ENCODE assay signal across 11 cellular contexts in genomic region chr5:133365326-133365725, GRCh38.
A peak's percentile ranks its signal among the peaks of the same experiment; 100 is the strongest.
DNase-seq lines count a peak whose midpoint lies in the region; ATAC-seq and TF ChIP-seq lines count a peak whose summit lies in the region.
"Had no signal": no experiment of that assay in that cellular context is flagged by ENCODE, and none has a peak within 500 bp of the region (broad histone marks: within the 10 kb centered on the region; RNA-seq: fewer than 3 reads in every experiment).

No MANE protein-coding gene starts in this region.

- H3K4me2 ChIP-seq in PC-3 (ENCODE audit: low read length) = no peak overlapping the region

- H3K27ac ChIP-seq in PC-3 (ENCODE audit: low read length) = no peak overlapping the region

- H3F3A ChIP-seq in PC-3 (ENCODE audit: low read length, unreplicated experiment) = no peaks in the 10 kb centered on the region

- CTCF ChIA-PET in PC-3 (lab: Charles Lee) = no interaction called here

- peaks cover 7% of the 10 kb centered on the region for H3K27me3 Mint-ChIP-seq in activated T-cell treated with anti-CD3 and anti-CD28 coated beads, Interleukin-2, amount 50 U/mL, for 72 hours (ENCODE audit: low read depth)
- peaks cover 12 to 17% of the 10 kb centered on the region in 2 donors for H3K27me3 Mint-ChIP-seq in stimulated activated naive B cell treated with anti-CD40 and anti-IgM and Interleukin-4, amounts not matched to agents 10 μg/mL and 1 μg/mL and 100 μg/mL, for 72 hours

- H2AFZ ChIP-seq in PC-3 (ENCODE audit: low read length) = no peak overlapping the region

- H3K4me3 Mint-ChIP-seq in activated T-cell treated with anti-CD3 and anti-CD28 coated beads, Interleukin-2, amount 50 U/mL, for 72 hours = no peak overlapping the region
- no peak overlapping the region for H3K4me3 Mint-ChIP-seq in stimulated activated naive B cell treated with anti-CD40 and anti-IgM and Interleukin-4, amounts not matched to agents 10 μg/mL and 1 μg/mL and 100 μg/mL, for 72 hours

- no peaks in the 10 kb centered on the region for H4K20me1 ChIP-seq in PC-3 (ENCODE audit: low read length)

- H3K9me2 ChIP-seq in PC-3 (replicated peaks; ENCODE audit: low read length) = no peaks in the 10 kb centered on the region

- H3K36me3 ChIP-seq in PC-3 (ENCODE audit: low read depth, low read length) = no peaks in the 10 kb centered on the region

- H3K9ac ChIP-seq in PC-3 (ENCODE audit: low read length) = no peak overlapping the region

- TF ChIP-seq CTCF in PC-3 (conservative IDR thresholded peaks at IDR 0.05; ENCODE audit: low read depth, low read length) (peak; percentile 46), fibroblast of the aortic adventitia (IDR thresholded peaks at IDR 0.05; ENCODE audit: insufficient read depth, low read length) (peak; percentile 6)

- intact Hi-C loops in PC-3 (cut with micrococcal nuclease) = no loop called here

- no TSS peak for BruUV-seq in PC-3 (replicated peaks; lab: Mats Ljungman, UMichigan)

- H3K4me1 Mint-ChIP-seq in activated T-cell treated with anti-CD3 and anti-CD28 coated beads, Interleukin-2, amount 50 U/mL, for 72 hours (ENCODE audit: low read depth) = peaks cover 2% of the 10 kb centered on the region
- H3K4me1 Mint-ChIP-seq in stimulated activated naive B cell treated with anti-CD40 and anti-IgM and Interleukin-4, amounts not matched to agents 10 μg/mL and 1 μg/mL and 100 μg/mL, for 72 hours = peaks cover 8 to 15% of the 10 kb centered on the region in 2 donors

- no peaks in the 10 kb centered on the region for H3K27me3 ChIP-seq in PC-3 (ENCODE audit: low read length)

- ATAC-seq in activated T-cell treated with anti-CD3 and anti-CD28 coated beads, Interleukin-2, amount 50 U/mL, for 72 hours (replicated peaks in 1 of 2) = no peak
- no peak for ATAC-seq in PC-3
- peak; percentile 23 to 46 for ATAC-seq in stimulated activated naive B cell treated with anti-CD40 and anti-IgM and Interleukin-4, amounts not matched to agents 10 μg/mL and 1 μg/mL and 100 μg/mL, for 72 hours (replicated peaks)

- POLR2A ChIA-PET in PC-3 (lab: Charles Lee; ENCODE audit: unreplicated experiment) = no interaction called here

- DNase-seq in activated T-cell treated with anti-CD3 and anti-CD28 coated beads, Interleukin-2, amount 50 U/mL, for 72 hours = peak; percentile 16 to 32
- DNase-seq in activated T-cell treated with anti-CD3 and anti-CD28 coated beads for 4 hours (no peak), PC-3 (no peak), fibroblast of the aortic adventitia (ENCODE audit: low read depth) (no peak), kidney glomerular epithelial cell (lab: John Stamatoyannopoulos, UW) (no peak), GM19238 (ENCODE audit: insufficient read length, low spot score) (no peak), DMS79 treated with DMSO at 0.1 percent for 48 hours (lab: John Stamatoyannopoulos, UW) (no peak)
- no peak for DNase-seq in stimulated activated naive B cell treated with anti-CD40 and anti-IgM and Interleukin-4, amounts not matched to agents 10 μg/mL and 1 μg/mL and 100 μg/mL, for 72 hours
- DNase-seq: anterior cingulate cortex, NCI-H187, SHP77 had no signal

- no peaks in the 10 kb centered on the region for H3K9me3 Mint-ChIP-seq in activated T-cell treated with anti-CD3 and anti-CD28 coated beads, Interleukin-2, amount 50 U/mL, for 72 hours
- no peaks in the 10 kb centered on the region for H3K9me3 Mint-ChIP-seq in stimulated activated naive B cell treated with anti-CD40 and anti-IgM and Interleukin-4, amounts not matched to agents 10 μg/mL and 1 μg/mL and 100 μg/mL, for 72 hours

- H3K4me1 ChIP-seq in PC-3 (ENCODE audit: insufficient read depth, low read length) = peaks cover 5% of the 10 kb centered on the region

- no peaks in the 10 kb centered on the region for H3K79me2 ChIP-seq in PC-3 (ENCODE audit: low read length)

- H3K36me3 Mint-ChIP-seq in activated T-cell treated with anti-CD3 and anti-CD28 coated beads, Interleukin-2, amount 50 U/mL, for 72 hours (ENCODE audit: insufficient read depth in 2 of 2) = no peaks in the 10 kb centered on the region
- H3K36me3 Mint-ChIP-seq in stimulated activated naive B cell treated with anti-CD40 and anti-IgM and Interleukin-4, amounts not matched to agents 10 μg/mL and 1 μg/mL and 100 μg/mL, for 72 hours = no peaks in the 10 kb centered on the region

- H3K4me3 ChIP-seq in PC-3 (ENCODE audit: low read length) = no peak overlapping the region
- no peak overlapping the region for H3K4me3 ChIP-seq in fibroblast of the aortic adventitia (ENCODE audit: low read depth, low read length)

- no peak overlapping the region for H3K27ac Mint-ChIP-seq in activated T-cell treated with anti-CD3 and anti-CD28 coated beads, Interleukin-2, amount 50 U/mL, for 72 hours
- H3K27ac Mint-ChIP-seq in stimulated activated naive B cell treated with anti-CD40 and anti-IgM and Interleukin-4, amounts not matched to agents 10 μg/mL and 1 μg/mL and 100 μg/mL, for 72 hours = no peak overlapping the region

- H3K9me3 ChIP-seq in PC-3 (ENCODE audit: low read length) = no peaks in the 10 kb centered on the region

Comparison
In these comparisons a context has a peak if more than half of its experiments do, and no peak if none do; other contexts are left out.
1. DNase-seq: peak in activated T-cell treated with anti-CD3 and anti-CD28 coated beads, Interleukin-2, amount 50 U/mL, for 72 hours (2 of 2); none in activated T-cell treated with anti-CD3 and anti-CD28 coated beads for 4 hours (single experiment), PC-3 (single experiment), fibroblast of the aortic adventitia (single experiment), stimulated activated naive B cell treated with anti-CD40 and anti-IgM and Interleukin-4, amounts not matched to agents 10 μg/mL and 1 μg/mL and 100 μg/mL, for 72 hours (single experiment), kidney glomerular epithelial cell (single experiment), GM19238 (single experiment) and DMS79 treated with DMSO at 0.1 percent for 48 hours (single experiment).
2. ATAC-seq: peak in stimulated activated naive B cell treated with anti-CD40 and anti-IgM and Interleukin-4, amounts not matched to agents 10 μg/mL and 1 μg/mL and 100 μg/mL, for 72 hours (2 of 2); none in activated T-cell treated with anti-CD3 and anti-CD28 coated beads, Interleukin-2, amount 50 U/mL, for 72 hours (0 of 2) and PC-3 (single experiment).